ENCODE assay signal across 8 cellular contexts in the genomic region with DNA sequence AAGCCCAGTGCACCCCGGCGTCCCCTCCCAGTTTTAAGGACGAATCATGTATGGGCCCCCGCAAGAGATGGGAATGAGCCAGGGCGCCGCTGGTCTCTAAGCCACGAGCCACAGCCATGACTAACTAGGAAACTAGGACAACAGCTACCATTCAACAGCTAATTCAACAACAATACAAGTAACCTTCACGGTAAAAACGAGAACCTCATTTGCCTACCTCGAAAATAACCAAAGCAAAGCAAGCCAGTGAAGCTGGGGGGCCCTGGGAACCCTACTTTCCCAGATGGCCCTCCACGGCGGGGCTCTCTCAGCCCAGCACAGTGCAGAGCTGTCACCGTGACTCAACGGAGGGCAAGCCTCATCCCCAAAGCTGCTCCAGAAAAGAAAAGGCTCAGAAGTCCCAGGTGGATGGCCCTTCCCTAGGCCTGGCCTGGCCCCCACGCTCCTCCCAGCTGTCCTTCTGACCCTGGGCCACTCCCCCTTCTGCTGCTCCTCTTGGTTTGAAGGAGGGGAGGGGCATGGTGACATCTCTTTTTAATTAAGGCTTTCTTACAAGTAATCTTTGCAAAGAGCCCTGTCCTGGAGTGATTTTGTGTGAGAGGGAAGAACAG.
A peak's percentile ranks its signal among the peaks of the same experiment; 100 is the strongest.
DNase-seq lines count a peak whose midpoint lies in the region; ATAC-seq and TF ChIP-seq lines count a peak whose summit lies in the region.

No MANE protein-coding gene starts in this region.

- H3K9ac ChIP-seq in mucosa of stomach (ENCODE audit: low read length), result peak overlapping the region; percentile 14

- no peak for ATAC-seq in HG02610 (IDR thresholded peaks at IDR 0.05; ENCODE audit: unreplicated experiment)

- DNase-seq in EL (peak; percentile 62), RKO (ENCODE audit: low spot score) (peak; percentile 55), coronary artery (ENCODE audit: low spot score) (peak; percentile 82), NAMALWA (ENCODE audit: low spot score) (no peak), GDM1 (lab: John Stamatoyannopoulos, UW) (no peak), medulla oblongata (ENCODE audit: extremely low spot score) (no peak)

- H3K36me3 ChIP-seq in mucosa of stomach (ENCODE audit: control insufficient read depth, insufficient read depth, low read length), result no peaks in the 10 kb centered on the region

- no peaks in the 10 kb centered on the region for H3K9me3 ChIP-seq in mucosa of stomach (ENCODE audit: control insufficient read depth, low read length)

- peak overlapping the region; percentile 81 to 93 for H3K27ac ChIP-seq in coronary artery

- TF ChIP-seq CTCF in coronary artery (IDR thresholded peaks at IDR 0.05), result no peak

- H3K4me3 ChIP-seq in coronary artery (peak overlapping the region; percentile 61), mucosa of stomach (ENCODE audit: low read length) (no peak overlapping the region)

- H3K27me3 ChIP-seq in mucosa of stomach (ENCODE audit: control insufficient read depth, insufficient read depth, low read length), result no peaks in the 10 kb centered on the region

- H3K4me1 ChIP-seq in mucosa of stomach (ENCODE audit: control insufficient read depth, insufficient read depth, low read length), result peaks cover 39% of the 10 kb centered on the region

Comparison
In these comparisons a context has a peak if more than half of its experiments do, and no peak if none do; other contexts are left out.
1. DNase-seq: peak in EL (single experiment), RKO (single experiment) and coronary artery (single experiment); none in NAMALWA (single experiment), GDM1 (single experiment) and medulla oblongata (single experiment).